Comparison of ENCODE assay signal across 8 cellular contexts in genomic region chr5:172453206-172453985, GRCh38. TPM values are rescaled to one million over a fixed set of nuclear protein-coding genes. Genes with fewer than 3 reads are reported as not detected.
A peak's percentile ranks its signal among the peaks of the same experiment; 100 is the strongest.
DNase-seq lines count a peak whose midpoint lies in the region; ATAC-seq and TF ChIP-seq lines count a peak whose summit lies in the region.

No MANE protein-coding gene starts in this region.

- no peaks in the 10 kb centered on the region for H3K36me3 ChIP-seq in GM06990 (ENCODE audit: control insufficient read depth, insufficient read depth, low read length)

- CTCF ChIA-PET in GM10248 (lab: Yijun Ruan, JAX), result interaction anchor here (1.1 to 3.9 kb wide), 4 partner anchors 16 to 347 kb away, joined by 3 to 25 read pairs (median 8); no protein-coding TSS in a partner anchor

- intact Hi-C loops in left colon (cut with DNase I, micrococcal nuclease), result loop anchor here in 1 of 2 donors (5.0 kb wide), 1 partner anchor 46 kb away; no protein-coding TSS in a partner anchor

- DNase-seq in GM06990 (ENCODE audit: extremely low read depth, insufficient read length), result no peak
- peak; percentile 55 for DNase-seq in NCI-H345 (lab: John Stamatoyannopoulos, UW)
- peak; percentile 80 for DNase-seq in cerebellar cortex (ENCODE audit: low spot score)
- DNase-seq in left colon, result peak in 1 of 2 donors; percentile 56
- peak in 13 of 49 donors; percentile 18 to 67 (median 38) for DNase-seq in substantia nigra (lab: John Stamatoyannopoulos, UW)
- no peak for DNase-seq in stimulated activated CD4-positive, alpha-beta T cell treated with anti-CD3 and anti-CD28 coated beads, Interleukin-12 subunit alpha, Interleukin-12 subunit beta, amount 100 ng/mL, for 4 hours
- DNase-seq in GM10248 (ENCODE audit: extremely low spot score), result no peak

- H3K27ac ChIP-seq in substantia nigra (ENCODE audit: low read depth, low read length, poor library complexity, severe bottlenecking), result peak overlapping the region; percentile 90

- H3K27me3 ChIP-seq in GM06990 (replicated peaks; ENCODE audit: control insufficient read depth, insufficient read depth, low read length), result peaks cover 3% of the 10 kb centered on the region; the same call in 1 of the 2 replicates

- ATAC-seq in left colon (peak; percentile 62), GM21515 (IDR thresholded peaks at IDR 0.05; ENCODE audit: unreplicated experiment) (no peak)

- TF ChIP-seq CTCF in GM06990 (IDR thresholded peaks at IDR 0.05; ENCODE audit: insufficient read depth, low read length, poor library complexity, severe bottlenecking) (no peak), GM10248 (IDR thresholded peaks at IDR 0.05; ENCODE audit: control extremely low read depth, extremely low read depth, low read depth, missing control alignments) (no peak)

- POLR2A ChIA-PET in GM10248 (lab: Yijun Ruan, JAX), result no interaction called here

- H3K4me3 ChIP-seq in GM06990 (replicated peaks; ENCODE audit: low read depth, low read length), result peak overlapping the region; percentile 58

RNA-seq across cellular contexts. Expression of gene SH3PXD2B, which starts 0.9 kb away (rescaled TPM):
- 10 to 100 TPM; 11.1 to 12.6 TPM for total RNA-seq in left colon

Comparison
In these comparisons a context has a peak if more than half of its experiments do, and no peak if none do; other contexts are left out.
1. DNase-seq: peak in NCI-H345 (single experiment) and cerebellar cortex (single experiment); none in GM06990 (single experiment), stimulated activated CD4-positive, alpha-beta T cell treated with anti-CD3 and anti-CD28 coated beads, Interleukin-12 subunit alpha, Interleukin-12 subunit beta, amount 100 ng/mL, for 4 hours (single experiment) and GM10248 (single experiment).